ENCODE assay signal across 23 cellular contexts in the genomic region with DNA sequence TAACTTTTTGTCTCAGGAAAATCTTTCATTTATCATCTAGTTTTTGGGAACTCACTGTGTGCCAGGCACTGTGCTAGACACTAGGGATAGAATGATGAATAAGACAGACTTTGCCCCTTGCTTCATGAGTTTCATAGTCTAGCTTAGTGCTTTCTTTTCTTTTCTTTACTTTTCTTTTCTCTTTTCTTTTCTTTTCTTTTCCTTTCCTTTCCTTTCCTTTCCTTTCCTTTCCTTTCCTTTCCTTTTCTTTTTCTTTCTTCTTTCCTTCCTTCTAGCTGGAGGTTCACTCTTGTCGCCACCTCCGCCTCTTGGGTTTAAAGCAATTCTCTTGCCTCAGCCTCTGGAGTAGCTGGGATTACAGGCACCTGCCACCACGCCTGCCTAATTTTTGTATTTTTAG.
"Had no signal": no experiment of that assay in that cellular context is flagged by ENCODE, and none has a peak within 500 bp of the region (broad histone marks: within the 10 kb centered on the region; RNA-seq: fewer than 3 reads in every experiment).

No MANE protein-coding gene starts in this region.

- H3K4me3 ChIP-seq: colonic mucosa, coronary artery, dorsolateral prefrontal cortex, esophagus muscularis mucosa, esophagus squamous epithelium, gastrocnemius medialis, gastroesophageal sphincter, heart left ventricle, heart right ventricle had no signal

- H3K4me1 ChIP-seq: colonic mucosa, esophagus muscularis mucosa, esophagus squamous epithelium, foreskin keratinocyte, gastrocnemius medialis, gastroesophageal sphincter, heart left ventricle, heart right ventricle had no signal

- DNase-seq: colonic mucosa; cortex of kidney; dermis blood vessel endothelial cell; dorsolateral prefrontal cortex; effector CD4-positive, alpha-beta T cell; effector CD8-positive, alpha-beta T cell; effector memory CD4-positive, alpha-beta T cell; effector memory CD8-positive, alpha-beta T cell; endodermal cell; erythroblast; esophagus squamous epithelium; foreskin fibroblast; foreskin keratinocyte; foreskin melanocyte; gastrocnemius medialis; glutamatergic neuron; head of caudate nucleus; heart left ventricle; heart right ventricle had no signal

- H3K36me3 ChIP-seq: colonic mucosa, esophagus muscularis mucosa, esophagus squamous epithelium, gastrocnemius medialis, gastroesophageal sphincter, heart left ventricle, heart right ventricle had no signal

- H3K27ac ChIP-seq: colonic mucosa, coronary artery, dorsolateral prefrontal cortex, epithelial cell of prostate, esophagus muscularis mucosa, esophagus squamous epithelium, foreskin keratinocyte, gastrocnemius medialis, gastroesophageal sphincter, heart left ventricle, heart right ventricle had no signal

- H3K9me3 ChIP-seq: colonic mucosa, esophagus squamous epithelium, gastrocnemius medialis had no signal
